Comparison of ENCODE assay signal across 2 cellular contexts in the genomic region with DNA sequence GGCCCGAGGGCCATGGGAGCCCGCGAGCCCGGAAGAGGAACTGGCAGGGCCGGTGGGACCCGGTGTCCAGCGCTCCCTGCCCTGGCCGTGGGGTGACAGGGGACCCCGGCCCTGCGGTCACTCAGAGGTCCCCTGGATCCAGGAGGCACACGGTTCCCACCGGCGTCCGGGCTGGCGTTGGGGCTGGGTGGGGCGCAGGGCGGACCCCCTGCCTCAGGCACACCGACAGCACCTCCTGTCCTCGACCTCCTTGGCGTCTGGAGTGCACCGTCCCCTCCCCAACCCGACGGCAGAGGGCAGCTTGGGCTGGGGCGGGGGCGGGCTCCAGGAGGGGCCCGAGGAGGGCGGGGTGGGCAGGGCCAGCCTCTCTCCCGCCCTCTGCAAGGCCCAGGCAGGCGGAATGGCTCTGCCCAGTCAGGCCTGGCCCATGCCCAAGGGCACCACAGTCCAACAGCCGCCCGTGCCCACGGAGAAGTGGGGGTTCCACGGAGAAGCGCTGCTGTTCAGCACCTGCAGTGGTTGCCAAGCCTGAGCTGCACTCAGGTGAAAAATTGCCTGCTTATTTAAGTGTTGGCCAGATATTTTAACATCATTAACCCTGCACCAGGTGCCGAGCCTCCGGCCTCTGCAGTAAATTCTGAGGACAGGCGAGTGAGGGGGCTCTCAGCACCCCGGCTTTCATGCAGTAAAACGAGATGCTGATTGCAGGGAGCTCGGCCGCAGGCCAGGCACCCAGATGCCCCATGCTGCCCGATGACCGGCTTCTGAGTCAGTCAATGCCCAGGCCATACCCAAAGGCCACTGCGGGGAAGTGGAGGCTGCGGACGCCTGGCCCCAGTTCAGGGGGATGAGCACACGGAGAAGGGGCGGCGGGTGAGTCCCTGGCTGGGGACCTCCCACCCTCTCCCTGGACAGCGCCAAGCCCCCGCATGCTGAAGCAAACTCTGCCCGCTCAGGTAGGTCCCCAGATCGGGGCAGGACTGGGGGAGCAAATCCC.
A peak's percentile ranks its signal among the peaks of the same experiment; 100 is the strongest.
TF ChIP-seq lines count a peak whose summit lies in the region.

A gene with protein sequence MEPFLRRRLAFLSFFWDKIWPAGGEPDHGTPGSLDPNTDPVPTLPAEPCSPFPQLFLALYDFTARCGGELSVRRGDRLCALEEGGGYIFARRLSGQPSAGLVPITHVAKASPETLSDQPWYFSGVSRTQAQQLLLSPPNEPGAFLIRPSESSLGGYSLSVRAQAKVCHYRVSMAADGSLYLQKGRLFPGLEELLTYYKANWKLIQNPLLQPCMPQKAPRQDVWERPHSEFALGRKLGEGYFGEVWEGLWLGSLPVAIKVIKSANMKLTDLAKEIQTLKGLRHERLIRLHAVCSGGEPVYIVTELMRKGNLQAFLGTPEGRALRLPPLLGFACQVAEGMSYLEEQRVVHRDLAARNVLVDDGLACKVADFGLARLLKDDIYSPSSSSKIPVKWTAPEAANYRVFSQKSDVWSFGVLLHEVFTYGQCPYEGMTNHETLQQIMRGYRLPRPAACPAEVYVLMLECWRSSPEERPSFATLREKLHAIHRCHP (minus strand): TSS at position 266 of the 997 bp plus-strand sequence. CDS start 286 bp downstream, outside the sequence.

TF ChIP-seq in Ishikawa, 13 proteins besides CTCF, POLR2A, EP300 and RAD21:
- TF ChIP-seq, protein P1, sequence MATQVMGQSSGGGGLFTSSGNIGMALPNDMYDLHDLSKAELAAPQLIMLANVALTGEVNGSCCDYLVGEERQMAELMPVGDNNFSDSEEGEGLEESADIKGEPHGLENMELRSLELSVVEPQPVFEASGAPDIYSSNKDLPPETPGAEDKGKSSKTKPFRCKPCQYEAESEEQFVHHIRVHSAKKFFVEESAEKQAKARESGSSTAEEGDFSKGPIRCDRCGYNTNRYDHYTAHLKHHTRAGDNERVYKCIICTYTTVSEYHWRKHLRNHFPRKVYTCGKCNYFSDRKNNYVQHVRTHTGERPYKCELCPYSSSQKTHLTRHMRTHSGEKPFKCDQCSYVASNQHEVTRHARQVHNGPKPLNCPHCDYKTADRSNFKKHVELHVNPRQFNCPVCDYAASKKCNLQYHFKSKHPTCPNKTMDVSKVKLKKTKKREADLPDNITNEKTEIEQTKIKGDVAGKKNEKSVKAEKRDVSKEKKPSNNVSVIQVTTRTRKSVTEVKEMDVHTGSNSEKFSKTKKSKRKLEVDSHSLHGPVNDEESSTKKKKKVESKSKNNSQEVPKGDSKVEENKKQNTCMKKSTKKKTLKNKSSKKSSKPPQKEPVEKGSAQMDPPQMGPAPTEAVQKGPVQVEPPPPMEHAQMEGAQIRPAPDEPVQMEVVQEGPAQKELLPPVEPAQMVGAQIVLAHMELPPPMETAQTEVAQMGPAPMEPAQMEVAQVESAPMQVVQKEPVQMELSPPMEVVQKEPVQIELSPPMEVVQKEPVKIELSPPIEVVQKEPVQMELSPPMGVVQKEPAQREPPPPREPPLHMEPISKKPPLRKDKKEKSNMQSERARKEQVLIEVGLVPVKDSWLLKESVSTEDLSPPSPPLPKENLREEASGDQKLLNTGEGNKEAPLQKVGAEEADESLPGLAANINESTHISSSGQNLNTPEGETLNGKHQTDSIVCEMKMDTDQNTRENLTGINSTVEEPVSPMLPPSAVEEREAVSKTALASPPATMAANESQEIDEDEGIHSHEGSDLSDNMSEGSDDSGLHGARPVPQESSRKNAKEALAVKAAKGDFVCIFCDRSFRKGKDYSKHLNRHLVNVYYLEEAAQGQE (IDR thresholded peaks at IDR 0.05; ENCODE audit: low read depth), result no peak
- TF ChIP-seq TCF12 (IDR thresholded peaks at IDR 0.05; ENCODE audit: low read depth) (peak; percentile 68), ZBTB7A (IDR thresholded peaks at IDR 0.05; ENCODE audit: low read depth) (peak; percentile 49; the same call in 1 of the 2 replicates), TEAD4 (IDR thresholded peaks at IDR 0.05) (no peak), EGR1 (IDR thresholded peaks at IDR 0.05) (peak; percentile 8; the same call in 1 of the 2 replicates), CEBPB (IDR thresholded peaks at IDR 0.05) (no peak), NFIC (IDR thresholded peaks at IDR 0.05) (peak; percentile 63; the same call in 1 of the 2 replicates), TAF1 (IDR thresholded peaks at IDR 0.05; ENCODE audit: low read depth) (no peak; the same call in 1 of the 2 replicates), FOXM1 (IDR thresholded peaks at IDR 0.05; ENCODE audit: borderline replicate concordance, low read depth) (no peak), CREB1 (IDR thresholded peaks at IDR 0.05; ENCODE audit: low read depth) (no peak)
- TF ChIP-seq, protein P2, sequence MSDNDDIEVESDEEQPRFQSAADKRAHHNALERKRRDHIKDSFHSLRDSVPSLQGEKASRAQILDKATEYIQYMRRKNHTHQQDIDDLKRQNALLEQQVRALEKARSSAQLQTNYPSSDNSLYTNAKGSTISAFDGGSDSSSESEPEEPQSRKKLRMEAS (IDR thresholded peaks at IDR 0.05), result peak; percentile 41; the same call in 1 of the 2 replicates
- TF ChIP-seq, protein P3, sequence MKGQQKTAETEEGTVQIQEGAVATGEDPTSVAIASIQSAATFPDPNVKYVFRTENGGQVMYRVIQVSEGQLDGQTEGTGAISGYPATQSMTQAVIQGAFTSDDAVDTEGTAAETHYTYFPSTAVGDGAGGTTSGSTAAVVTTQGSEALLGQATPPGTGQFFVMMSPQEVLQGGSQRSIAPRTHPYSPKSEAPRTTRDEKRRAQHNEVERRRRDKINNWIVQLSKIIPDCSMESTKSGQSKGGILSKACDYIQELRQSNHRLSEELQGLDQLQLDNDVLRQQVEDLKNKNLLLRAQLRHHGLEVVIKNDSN (IDR thresholded peaks at IDR 0.05), result no peak

TF ChIP-seq in K562, 482 proteins besides CTCF, POLR2A, EP300 and RAD21:
- TF ChIP-seq SPI1 (IDR thresholded peaks at IDR 0.05; ENCODE audit: borderline replicate concordance, low read depth, low read length), result 0 out of 2 replicates have a peak, but pooled peaks have one; percentile 25
- no peak for TF ChIP-seq HEY1 (CRISPR knock-in tag; IDR thresholded peaks at IDR 0.05; ENCODE audit: borderline replicate concordance)
- peak; percentile 3; the same call in 1 of the 2 replicates for TF ChIP-seq ZBTB7A (IDR thresholded peaks at IDR 0.05; ENCODE audit: borderline replicate concordance, control insufficient read depth, low read depth, low read length)
